In the genomic region with DNA sequence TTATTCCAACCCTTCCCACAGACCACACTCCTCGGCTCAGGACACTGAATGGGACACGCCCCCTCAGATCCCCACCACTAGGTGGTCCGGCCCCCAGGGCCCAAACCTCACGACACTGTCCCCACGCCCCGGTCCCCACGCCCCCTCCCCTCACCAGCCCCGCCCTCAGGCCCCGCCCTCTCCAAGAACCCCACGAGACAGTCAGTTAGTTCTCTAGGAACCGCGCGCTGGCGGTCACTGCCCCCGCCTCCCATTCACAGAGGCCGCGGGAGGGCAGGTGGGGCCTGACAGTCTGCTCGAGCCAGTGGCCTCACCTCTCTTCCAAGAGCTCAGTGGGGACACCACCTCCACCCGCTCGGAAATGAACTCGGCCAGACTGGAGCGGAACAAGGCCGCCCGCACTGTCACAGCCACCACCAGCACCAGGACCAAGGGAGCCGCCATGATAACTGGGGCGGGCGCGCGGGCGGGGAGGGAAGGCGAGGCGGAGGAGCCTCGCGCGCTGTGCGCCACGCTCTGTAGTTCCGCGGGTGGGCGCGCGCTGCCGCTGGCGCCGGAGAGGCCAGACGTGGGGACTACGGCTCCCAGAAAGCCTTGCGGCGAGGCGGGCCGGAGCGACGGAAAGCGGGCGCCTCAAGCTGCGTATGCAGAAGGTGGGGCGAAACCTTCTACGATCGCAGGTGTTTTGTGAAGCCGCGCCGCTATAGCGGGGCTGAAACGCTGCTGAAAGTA, we compare ENCODE assay signal across 8 cellular contexts.
DNase-seq lines count a peak whose midpoint lies in the region; ATAC-seq and TF ChIP-seq lines count a peak whose summit lies in the region.

A gene with protein sequence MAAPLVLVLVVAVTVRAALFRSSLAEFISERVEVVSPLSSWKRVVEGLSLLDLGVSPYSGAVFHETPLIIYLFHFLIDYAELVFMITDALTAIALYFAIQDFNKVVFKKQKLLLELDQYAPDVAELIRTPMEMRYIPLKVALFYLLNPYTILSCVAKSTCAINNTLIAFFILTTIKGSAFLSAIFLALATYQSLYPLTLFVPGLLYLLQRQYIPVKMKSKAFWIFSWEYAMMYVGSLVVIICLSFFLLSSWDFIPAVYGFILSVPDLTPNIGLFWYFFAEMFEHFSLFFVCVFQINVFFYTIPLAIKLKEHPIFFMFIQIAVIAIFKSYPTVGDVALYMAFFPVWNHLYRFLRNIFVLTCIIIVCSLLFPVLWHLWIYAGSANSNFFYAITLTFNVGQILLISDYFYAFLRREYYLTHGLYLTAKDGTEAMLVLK (minus strand): TSS at position 451 of the 732 bp plus-strand sequence. CDS start 7 bp downstream, at position 444.

- ATAC-seq in HG03196 (IDR thresholded peaks at IDR 0.05; ENCODE audit: unreplicated experiment) = peak; percentile 94

- TF ChIP-seq POLR2A in GM18951 (IDR thresholded peaks at IDR 0.05; ENCODE audit: extremely low read depth, insufficient read depth, insufficient read length) = peak; percentile 80

- TF ChIP-seq CTCF in AG09309 (IDR thresholded peaks at IDR 0.05; ENCODE audit: control insufficient read depth, insufficient read depth, low read depth, low read length, missing control alignments) = no peak

- peak; percentile 62 for DNase-seq in AG09309 (ENCODE audit: low read depth)
- DNase-seq in NCI-H345 (lab: John Stamatoyannopoulos, UW) = peak; percentile 99
- peak; percentile 83 to 96 (median 92) for DNase-seq in activated CD4-positive, CD25-positive, alpha-beta regulatory T cell (lab: John Stamatoyannopoulos, UW)
- peak; percentile 96 for DNase-seq in central memory CD4-positive, alpha-beta T cell
- DNase-seq in iris pigment epithelial cell (ENCODE audit: low read depth) = peak; percentile 97
- DNase-seq in stimulated activated CD4-positive, alpha-beta T cell treated with anti-CD3 and anti-CD28 coated beads, Interleukin-12 subunit alpha, Interleukin-12 subunit beta, amount 100 ng/mL, for 4 hours = peak; percentile 94

- peak within 1 kb of the TSS; percentile 81 for H3K4me3 ChIP-seq in AG09309 (ENCODE audit: control insufficient read depth, low read depth, low read length)

- in situ Hi-C loops in GM18951 (cut with MboI; ENCODE audit: low sequenced_read_pairs, unreplicated experiment) = no loop called here

Comparison
In these comparisons a context has a peak if more than half of its experiments do, and no peak if none do; other contexts are left out.
1. Peak in every context shown above with its lines: DNase-seq, ATAC-seq and H3K4me3 ChIP-seq.